Comparison of ENCODE assay signal across 20 cellular contexts in the genomic region with DNA sequence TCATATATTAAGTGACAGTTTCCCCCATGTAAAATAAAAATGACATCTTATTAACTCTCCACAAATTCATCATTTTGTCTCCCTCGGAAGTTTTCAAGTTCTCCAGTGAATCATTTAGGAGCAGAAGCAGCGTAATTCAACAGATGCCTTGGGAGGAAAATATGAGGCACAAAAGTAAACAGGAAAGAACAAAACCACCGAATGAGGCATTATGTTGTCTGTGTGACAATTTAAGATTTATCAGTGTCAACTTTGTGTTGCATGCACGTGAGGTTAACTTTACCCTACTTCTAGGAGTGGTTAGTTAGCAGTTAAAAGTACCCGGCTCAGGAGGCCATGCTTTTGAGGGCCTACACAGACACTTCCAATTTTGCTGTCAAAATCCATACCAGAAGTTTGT.
A peak's percentile ranks its signal among the peaks of the same experiment; 100 is the strongest.
DNase-seq lines count a peak whose midpoint lies in the region; ATAC-seq, FAIRE-seq and TF ChIP-seq lines count a peak whose summit lies in the region.
"Had no signal": no experiment of that assay in that cellular context is flagged by ENCODE, and none has a peak within 500 bp of the region (broad histone marks: within the 10 kb centered on the region; RNA-seq: fewer than 3 reads in every experiment).

No MANE protein-coding gene starts in this region.

- no peaks in the 10 kb centered on the region for H3K36me3 Mint-ChIP-seq in nephron (ENCODE audit: low read depth)
- H3K36me3 Mint-ChIP-seq in T-helper 2 cell treated with Interferon-gamma antibody and Interleukin-4, amounts not matched to agents 5 μg/mL and 100 μg/mL, for 36 hours (ENCODE audit: low read depth), result no peaks in the 10 kb centered on the region
- H3K36me3 Mint-ChIP-seq: CD4-positive, CD25-positive, alpha-beta regulatory T cell had no signal

- DNase-seq in right lobe of liver (no peak), HepG2 (ENCODE audit: low spot score) (no peak), cardiac fibroblast (ENCODE audit: low read depth in 2 of 2) (peak; percentile 12 to 59), islet precursor cell (no peak), OCI-LY7 (ENCODE audit: low spot score) (no peak)
- DNase-seq in T-helper 2 cell treated with Interferon-gamma antibody and Interleukin-4, amounts not matched to agents 5 μg/mL and 100 μg/mL, for 36 hours (ENCODE audit: low spot score), result no peak
- DNase-seq: AML-193; CD4-positive, CD25-positive, alpha-beta regulatory T cell; DMS79 treated with DMSO at 0.1 percent for 48 hours; GDM1; GOT3; KG1; MM.1S; NCI-H1105 treated with DMSO at 0.1 percent for 48 hours; NCI-H1930; RPMI8226 had no signal

- no peak overlapping the region for H3K9ac ChIP-seq in HepG2 (ENCODE audit: insufficient read depth, low read depth, low read length)

- intact Hi-C loops in right lobe of liver (cut with DNase I) (no loop called here), HepG2 (cut with micrococcal nuclease; ENCODE audit: unreplicated experiment) (no loop called here), OCI-LY7 (cut with micrococcal nuclease; ENCODE audit: unreplicated experiment) (no loop called here)

- TF ChIP-seq CTCF in right lobe of liver (IDR thresholded peaks at IDR 0.05) (no peak), HepG2 (CRISPR knock-in tag; IDR thresholded peaks at IDR 0.05) (no peak), cardiac fibroblast (IDR thresholded peaks at IDR 0.05; ENCODE audit: low read depth, low read length) (no peak), nephron (IDR thresholded peaks at IDR 0.05; ENCODE audit: unreplicated experiment in 3 of 3) (no peak), OCI-LY7 (conservative IDR thresholded peaks at IDR 0.05; ENCODE audit: low read length) (no peak)

- CTCF ChIA-PET in HepG2 (lab: Yijun Ruan, JAX; ENCODE audit: low intra/inter-chr PET ratio, low total read pairs) (no interaction called here), OCI-LY7 (lab: Charles Lee; ENCODE audit: unreplicated experiment) (no interaction called here)

- no peaks in the 10 kb centered on the region for H3K36me3 ChIP-seq in right lobe of liver
- no peaks in the 10 kb centered on the region for H3K36me3 ChIP-seq in HepG2 (replicated peaks in 1 of 2; ENCODE audit: control insufficient read depth in 1 of 2, insufficient read depth in 2 of 2, low read length in 2 of 2)
- no peaks in the 10 kb centered on the region for H3K36me3 ChIP-seq in OCI-LY7 (ENCODE audit: insufficient read depth, low read length)

- H3K4me3 ChIP-seq in right lobe of liver, result no peak overlapping the region
- no peak overlapping the region for H3K4me3 ChIP-seq in HepG2 (replicated peaks in 1 of 3; ENCODE audit: insufficient read depth in 1 of 3, low read depth in 2 of 3, low read length in 3 of 3)
- no peak overlapping the region for H3K4me3 ChIP-seq in cardiac fibroblast (replicated peaks in 1 of 2; ENCODE audit: low read depth in 2 of 2, low read length in 2 of 2)
- H3K4me3 ChIP-seq in OCI-LY7 (ENCODE audit: low read depth, low read length, poor library complexity, severe bottlenecking), result no peak overlapping the region
- H3K4me3 ChIP-seq: A549 had no signal

- H3K79me2 ChIP-seq in HepG2 (ENCODE audit: insufficient read depth, low read length) (no peaks in the 10 kb centered on the region), OCI-LY7 (ENCODE audit: insufficient read depth, low read depth, low read length) (no peaks in the 10 kb centered on the region)

- TF ChIP-seq EP300 in HepG2 (IDR thresholded peaks at IDR 0.05; ENCODE audit: low read depth in 2 of 2, low read length in 2 of 2), result no peak
- TF ChIP-seq EP300 in HepG2 (CRISPR knock-in tag; IDR thresholded peaks at IDR 0.05; ENCODE audit: borderline replicate concordance), result no peak

- H3K27ac ChIP-seq in right lobe of liver, result peak overlapping the region in 2 of 3 donors; percentile 66 to 72
- H3K27ac ChIP-seq in HepG2 (ENCODE audit: extremely low read length, insufficient read depth, low read length), result no peak overlapping the region
- no peak overlapping the region for H3K27ac ChIP-seq in OCI-LY7 (ENCODE audit: low read depth, low read length, poor library complexity, severe bottlenecking)
- H3K27ac ChIP-seq: A549 had no signal

- H3K9me3 ChIP-seq in right lobe of liver (no peaks in the 10 kb centered on the region), HepG2 (ENCODE audit: low read length) (no peaks in the 10 kb centered on the region), OCI-LY7 (ENCODE audit: low read length) (no peaks in the 10 kb centered on the region)
- H3K9me3 ChIP-seq: A549 had no signal

- FAIRE-seq in HepG2 (lab: Jason Lieb, UNC), result no peak
- FAIRE-seq: A549, GM12892 had no signal

- peaks cover 0 to 27% (median 8%) of the 10 kb centered on the region in 4 donors for H3K4me1 ChIP-seq in right lobe of liver
- H3K4me1 ChIP-seq in HepG2 (ENCODE audit: insufficient read depth, low read length), result peaks cover 30% of the 10 kb centered on the region
- H3K4me1 ChIP-seq in OCI-LY7 (ENCODE audit: insufficient read depth, low read length, poor library complexity, severe bottlenecking), result no peaks in the 10 kb centered on the region
- H3K4me1 ChIP-seq: A549 had no signal

- H3K27ac Mint-ChIP-seq in nephron, result peak overlapping the region in 2 of 3 experiments; percentile 49 to 73
- no peak overlapping the region for H3K27ac Mint-ChIP-seq in T-helper 2 cell treated with Interferon-gamma antibody and Interleukin-4, amounts not matched to agents 5 μg/mL and 100 μg/mL, for 36 hours
- H3K27ac Mint-ChIP-seq: CD4-positive, CD25-positive, alpha-beta regulatory T cell had no signal

- H3K4me2 ChIP-seq in HepG2 (ENCODE audit: low read depth, low read length), result no peak overlapping the region
- no peak overlapping the region for H3K4me2 ChIP-seq in OCI-LY7 (ENCODE audit: low read length)
- H3K4me2 ChIP-seq: A549 had no signal

- no peak overlapping the region for H3K4me3 Mint-ChIP-seq in nephron
- no peak overlapping the region for H3K4me3 Mint-ChIP-seq in T-helper 2 cell treated with Interferon-gamma antibody and Interleukin-4, amounts not matched to agents 5 μg/mL and 100 μg/mL, for 36 hours
- H3K4me3 Mint-ChIP-seq: CD4-positive, CD25-positive, alpha-beta regulatory T cell had no signal

- no peaks in the 10 kb centered on the region for H3K9me2 ChIP-seq in OCI-LY7 (ENCODE audit: insufficient read depth, low read length)

- H3K27me3 ChIP-seq in right lobe of liver (no peaks in the 10 kb centered on the region), HepG2 (ENCODE audit: control insufficient read depth in 1 of 2, insufficient read depth in 2 of 2, low read length in 2 of 2) (no peaks in the 10 kb centered on the region)

- peaks cover 44% of the 10 kb centered on the region for H3K4me1 Mint-ChIP-seq in nephron
- no peaks in the 10 kb centered on the region for H3K4me1 Mint-ChIP-seq in T-helper 2 cell treated with Interferon-gamma antibody and Interleukin-4, amounts not matched to agents 5 μg/mL and 100 μg/mL, for 36 hours (ENCODE audit: low read depth)
- H3K4me1 Mint-ChIP-seq: CD4-positive, CD25-positive, alpha-beta regulatory T cell had no signal

- no peaks in the 10 kb centered on the region for H4K20me1 ChIP-seq in HepG2 (ENCODE audit: insufficient read depth, low read length)
- H4K20me1 ChIP-seq in OCI-LY7 (ENCODE audit: insufficient read depth, low read length), result no peaks in the 10 kb centered on the region

- ATAC-seq in right lobe of liver (no peak), HepG2 (no peak), HG02970 (IDR thresholded peaks at IDR 0.05; ENCODE audit: low FRiP score, unreplicated experiment) (no peak)
- ATAC-seq: A549 had no signal

- 44% methylated on average over 5 of the region's 5 CpGs for WGBS in right lobe of liver (ENCODE audit: insufficient coverage, low coverage, low lambda C conversion rate, missing lambda C conversion rate)
- WGBS in HepG2 (ENCODE audit: low lambda C conversion rate), result 52% methylated on average over 5 of the region's 5 CpGs

- peaks cover 4% of the 10 kb centered on the region for H3K9me3 Mint-ChIP-seq in nephron
- H3K9me3 Mint-ChIP-seq in T-helper 2 cell treated with Interferon-gamma antibody and Interleukin-4, amounts not matched to agents 5 μg/mL and 100 μg/mL, for 36 hours, result no peaks in the 10 kb centered on the region

- H2AFZ ChIP-seq in HepG2 (ENCODE audit: low read length) (no peak overlapping the region), OCI-LY7 (ENCODE audit: low read length) (no peak overlapping the region)

- TF ChIP-seq RAD21 in HepG2 (CRISPR knock-in tag; IDR thresholded peaks at IDR 0.05), result no peak

- POLR2A ChIA-PET in HepG2 (lab: Yijun Ruan, JAX) (no interaction called here), OCI-LY7 (lab: Charles Lee) (no interaction called here)

- in situ Hi-C loops in HepG2 (cut with HindIII; ENCODE audit: extremely low pct_ligation_motif_present, low pct_unique_long_range_greater_than_20kb), result no loop called here

- no peak for TF ChIP-seq POLR2A in right lobe of liver (IDR thresholded peaks at IDR 0.05)
- TF ChIP-seq POLR2A in HepG2 (IDR thresholded peaks at IDR 0.05; ENCODE audit: insufficient read depth in 1 of 2, low read depth in 2 of 2, low read length in 2 of 2), result no peak

- peaks cover 7% of the 10 kb centered on the region for H3K27me3 Mint-ChIP-seq in nephron (ENCODE audit: low read depth)
- H3K27me3 Mint-ChIP-seq in T-helper 2 cell treated with Interferon-gamma antibody and Interleukin-4, amounts not matched to agents 5 μg/mL and 100 μg/mL, for 36 hours (ENCODE audit: low read depth), result no peaks in the 10 kb centered on the region
- H3K27me3 Mint-ChIP-seq: CD4-positive, CD25-positive, alpha-beta regulatory T cell had no signal

- BruUV-seq in HepG2 (replicated peaks; lab: Mats Ljungman, UMichigan) (no TSS peak), OCI-LY7 (replicated peaks; lab: Mats Ljungman, UMichigan) (no TSS peak)

TF ChIP-seq in HepG2, 621 proteins besides CTCF, POLR2A, EP300 and RAD21:
- TF ChIP-seq FOSL1 (CRISPR knock-in tag; IDR thresholded peaks at IDR 0.05; ENCODE audit: borderline replicate concordance), result no peak
- TF ChIP-seq SOX13 (IDR thresholded peaks at IDR 0.05), result no peak
- 0 out of 4 replicates have a peak, but pooled peaks of 1 of the 2 experiments have one; percentile 9 for TF ChIP-seq SOX13 (CRISPR knock-in tag; conservative IDR thresholded peaks at IDR 0.05 in 1 of 2, IDR thresholded peaks at IDR 0.05 in 1 of 2)

Comparison
In these comparisons a context has a peak if more than half of its experiments do, and no peak if none do; other contexts are left out.
1. H3K27ac ChIP-seq: peak in right lobe of liver (2 of 3); none in HepG2 (single experiment) and OCI-LY7 (single experiment).
2. DNase-seq: peak in cardiac fibroblast (2 of 2); none in right lobe of liver (0 of 3), HepG2 (single experiment), islet precursor cell (single experiment), OCI-LY7 (single experiment) and T-helper 2 cell treated with Interferon-gamma antibody and Interleukin-4, amounts not matched to agents 5 μg/mL and 100 μg/mL, for 36 hours (single experiment).